Comparison of ENCODE assay signal across 20 cellular contexts in genomic region chr17:57567278-57567677, GRCh38.
A peak's percentile ranks its signal among the peaks of the same experiment; 100 is the strongest.
DNase-seq lines count a peak whose midpoint lies in the region; ATAC-seq and TF ChIP-seq lines count a peak whose summit lies in the region.
"Had no signal": no experiment of that assay in that cellular context is flagged by ENCODE, and none has a peak within 500 bp of the region (broad histone marks: within the 10 kb centered on the region; RNA-seq: fewer than 3 reads in every experiment).

No MANE protein-coding gene starts in this region.

- H3K4me1 ChIP-seq in trophoblast cell (ENCODE audit: control insufficient read depth in 1 of 2, insufficient read depth in 2 of 2, low read length in 2 of 2) (peaks cover 0 to 2% of the 10 kb centered on the region in 2 experiments), gastroesophageal sphincter (peaks cover 0 to 19% (median 5%) of the 10 kb centered on the region in 3 donors)

- DNase-seq in NCI-H524 (lab: John Stamatoyannopoulos, UW) (peak; percentile 15 to 37), NCI-H524 treated with DMSO at 0.1 percent for 48 hours (lab: John Stamatoyannopoulos, UW) (no peak), NCI-H2029 (lab: John Stamatoyannopoulos, UW) (peak; percentile 77), NCI-H748 treated with DMSO at 0.1 percent for 48 hours (lab: John Stamatoyannopoulos, UW) (peak; percentile 75), trophoblast cell (no peak)
- no peak for DNase-seq in NK-92 treated with Interleukin-12 subunit alpha and Interleukin-12 subunit beta, amount 100 ng/mL, for 24 hours (lab: John Stamatoyannopoulos, UW)
- DNase-seq: activated CD4-positive, alpha-beta T cell treated with anti-CD3 and anti-CD28 coated beads for 4 hours; activated CD8-positive, alpha-beta memory T cell treated with anti-CD3 and anti-CD28 coated beads, Interleukin-2, amount 50 U/mL, for 4 hours; activated effector memory CD4-positive, alpha-beta T cell treated with anti-CD3 and anti-CD28 coated beads, Interleukin-2, amount 50 U/mL, for 16 hours; amniotic stem cell; HCEC 1CT; midbrain; stimulated activated naive CD4-positive, alpha-beta T cell treated with Interleukin-2 at 50 U/mL for 16 hours; T1000 had no signal

- no peak overlapping the region for H2AFZ ChIP-seq in trophoblast cell (ENCODE audit: insufficient read depth, low read length, poor library complexity)

- no peak overlapping the region for H3K9ac ChIP-seq in trophoblast cell (ENCODE audit: low read length)
- H3K9ac ChIP-seq: KMS-11 had no signal

- no peak overlapping the region for H3K27ac ChIP-seq in trophoblast cell (ENCODE audit: low read depth, low read length)
- H3K27ac ChIP-seq in gastroesophageal sphincter = no peak overlapping the region
- H3K27ac ChIP-seq: A549, C4-2B, KMS-11, SK-N-MC had no signal

- H3K4ac ChIP-seq in trophoblast cell (ENCODE audit: low read depth, low read length) = no peak overlapping the region

- no peak overlapping the region for H3K23ac ChIP-seq in trophoblast cell (ENCODE audit: low read length)

- H2BK120ac ChIP-seq in trophoblast cell (ENCODE audit: insufficient read depth, low read length, poor library complexity) = no peak overlapping the region

- peak overlapping the region; percentile 67 for H3K18ac ChIP-seq in trophoblast cell (ENCODE audit: low read length)

- H3K4me3 ChIP-seq in trophoblast cell (ENCODE audit: low read depth, low read length) (no peak overlapping the region), gastroesophageal sphincter (no peak overlapping the region)
- H3K4me3 ChIP-seq: A549, SK-N-MC had no signal

- H4K12ac ChIP-seq in trophoblast cell (ENCODE audit: low read depth, low read length) = no peak overlapping the region

- TF ChIP-seq POLR2A in gastroesophageal sphincter (IDR thresholded peaks at IDR 0.05) = no peak

- H2BK5ac ChIP-seq in trophoblast cell (ENCODE audit: low read depth, low read length, poor library complexity) = no peak overlapping the region

- peaks cover 0 to 10% of the 10 kb centered on the region in 2 experiments for H3K36me3 ChIP-seq in trophoblast cell (ENCODE audit: control insufficient read depth in 1 of 2, insufficient read depth in 2 of 2, low read length in 2 of 2)
- H3K36me3 ChIP-seq in gastroesophageal sphincter = no peaks in the 10 kb centered on the region

- H3K27me3 ChIP-seq in trophoblast cell (ENCODE audit: insufficient read depth, low read length) (no peaks in the 10 kb centered on the region), gastroesophageal sphincter (no peaks in the 10 kb centered on the region)

- H4K91ac ChIP-seq in trophoblast cell (ENCODE audit: low read depth, low read length) = no peak overlapping the region

- H3K9me3 ChIP-seq in trophoblast cell (ENCODE audit: insufficient read depth, low read depth, low read length) (peaks cover 3% of the 10 kb centered on the region), gastroesophageal sphincter (no peaks in the 10 kb centered on the region)
- H3K9me3 ChIP-seq: A549 had no signal

- H4K8ac ChIP-seq in trophoblast cell (ENCODE audit: low read depth, low read length) = no peak overlapping the region

- no peak overlapping the region for H3K14ac ChIP-seq in trophoblast cell (ENCODE audit: low read length)

- no peak overlapping the region for H2AK5ac ChIP-seq in trophoblast cell (ENCODE audit: low read length)

- ATAC-seq in gastroesophageal sphincter (no peak), GM19397 (IDR thresholded peaks at IDR 0.05; ENCODE audit: unreplicated experiment) (no peak)
- ATAC-seq: A549 had no signal

- TF ChIP-seq CTCF in gastroesophageal sphincter (IDR thresholded peaks at IDR 0.05) = no peak

- no peak for TF ChIP-seq EP300 in gastroesophageal sphincter (IDR thresholded peaks at IDR 0.05)

- H3K4me2 ChIP-seq in trophoblast cell (ENCODE audit: low read length) = no peak overlapping the region
- H3K4me2 ChIP-seq: A549, KMS-11 had no signal

- no peak overlapping the region for H2BK12ac ChIP-seq in trophoblast cell (ENCODE audit: low read length)

- H3K79me1 ChIP-seq in trophoblast cell (ENCODE audit: low read length) = no peaks in the 10 kb centered on the region

- no peaks in the 10 kb centered on the region for H3K79me2 ChIP-seq in trophoblast cell (ENCODE audit: control insufficient read depth, insufficient read depth, low read length, poor library complexity)

- WGBS in trophoblast cell (ENCODE audit: extremely low coverage, insufficient coverage, insufficient read length) = no CpG with 5 or more reads among the region's 10 CpGs
- WGBS in gastroesophageal sphincter (ENCODE audit: low coverage in 1 of 2), 2 donors = 93 to 96% methylated on average over 2 of the region's 10 CpGs

Comparison
In these comparisons a context has a peak if more than half of its experiments do, and no peak if none do; other contexts are left out.
1. DNase-seq: peak in NCI-H524 (2 of 2), NCI-H2029 (single experiment) and NCI-H748 treated with DMSO at 0.1 percent for 48 hours (single experiment); none in NCI-H524 treated with DMSO at 0.1 percent for 48 hours (single experiment), trophoblast cell (0 of 2) and NK-92 treated with Interleukin-12 subunit alpha and Interleukin-12 subunit beta, amount 100 ng/mL, for 24 hours (single experiment).